17 cellular contexts compared by ENCODE assay signal in the genomic region with DNA sequence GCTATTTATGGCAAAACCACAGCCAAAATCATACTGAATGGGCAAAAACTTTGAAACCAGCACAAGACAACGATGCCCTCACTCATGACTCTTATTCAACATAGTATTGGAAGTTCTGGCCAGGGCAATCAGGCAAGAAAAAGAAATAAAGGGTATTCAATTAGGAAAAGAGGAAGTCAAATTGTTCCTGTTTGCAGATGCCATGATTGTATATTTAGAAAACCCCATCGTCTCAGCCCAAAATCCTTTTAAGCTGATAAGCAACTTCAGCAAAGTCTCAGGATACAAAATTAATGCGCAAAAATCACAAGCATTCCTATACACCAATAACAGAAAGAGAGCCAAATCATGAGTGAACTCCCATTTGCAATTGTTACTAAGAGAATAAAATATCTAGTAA. TPM values are rescaled to one million over a fixed set of nuclear protein-coding genes. Genes with fewer than 3 reads are reported as not detected.
"Had no signal": no experiment of that assay in that cellular context is flagged by ENCODE, and none has a peak within 500 bp of the region (broad histone marks: within the 10 kb centered on the region; RNA-seq: fewer than 3 reads in every experiment).

No MANE protein-coding gene starts in this region.

RNA-seq across cellular contexts. Expression of a gene that starts 10.4 kb away (rescaled TPM):
- total RNA-seq: activated naive CD4-positive, alpha-beta T cell treated with anti-CD3 and anti-CD28 coated beads for 36 hours; activated naive CD4-positive, alpha-beta T cell treated with anti-CD3 and anti-CD28 coated beads, Interleukin-2, amount 50 U/mL, for 72 hours; activated naive CD8-positive, alpha-beta T cell treated with anti-CD3 and anti-CD28 coated beads for 36 hours; activated naive CD8-positive, alpha-beta T cell treated with anti-CD3 and anti-CD28 coated beads, Interleukin-2, amount 10 ng/mL, durations not matched to agents 7 days and 5 days; activated T-cell treated with anti-CD3 and anti-CD28 coated beads, Interleukin-2, amount 50 U/mL, for 4 hours; activated T-cell treated with anti-CD3 and anti-CD28 coated beads, Interleukin-2, amount 50 U/mL, for 72 hours; activated T-helper 1 cell treated with anti-CD3 and anti-CD28 coated beads, Interleukin-12 subunit alpha, Interleukin-12 subunit beta, Interleukin-2, Interleukin-4 antibody, amounts not matched to agents 30 ng/mL and 10 ng/mL and 1 ng/mL, durations not matched to agents 14 hours and 24 hours and 36 hours; activated T-helper 17 cell treated with anti-CD3 and anti-CD28 coated beads, Interleukin-2, amount 50 U/mL, for 72 hours; activated T-helper 2 cell treated with anti-CD3 and anti-CD28 coated beads, Interferon-gamma antibody, Interleukin-2, Interleukin-4, amounts not matched to agents 10 μg/mL and 5 μg/mL and 100 μg/mL, durations not matched to agents 14 hours and 24 hours and 36 hours; aorta; ascending aorta; astrocyte; bronchial epithelial cell; cardiac muscle cell; cardiac septum; chondrocyte had no signal

RNA-seq across cellular contexts. Expression of a gene that starts 38.6 kb away (rescaled TPM):
- total RNA-seq: activated naive CD4-positive, alpha-beta T cell treated with anti-CD3 and anti-CD28 coated beads for 36 hours; activated naive CD8-positive, alpha-beta T cell treated with anti-CD3 and anti-CD28 coated beads for 36 hours; activated naive CD8-positive, alpha-beta T cell treated with anti-CD3 and anti-CD28 coated beads, Interleukin-2, amount 10 ng/mL, durations not matched to agents 7 days and 5 days; activated T-cell treated with anti-CD3 and anti-CD28 coated beads, Interleukin-2, amount 50 U/mL, for 72 hours; activated T-helper 1 cell treated with anti-CD3 and anti-CD28 coated beads, Interleukin-12 subunit alpha, Interleukin-12 subunit beta, Interleukin-2, Interleukin-4 antibody, amounts not matched to agents 30 ng/mL and 10 ng/mL and 1 ng/mL, durations not matched to agents 14 hours and 24 hours and 36 hours; activated T-helper 17 cell treated with anti-CD3 and anti-CD28 coated beads, Interleukin-2, amount 50 U/mL, for 72 hours; activated T-helper 2 cell treated with anti-CD3 and anti-CD28 coated beads, Interferon-gamma antibody, Interleukin-2, Interleukin-4, amounts not matched to agents 10 μg/mL and 5 μg/mL and 100 μg/mL, durations not matched to agents 14 hours and 24 hours and 36 hours; aorta; ascending aorta; astrocyte; bronchial epithelial cell; cardiac muscle cell; cardiac septum; cerebellum; chondrocyte had no signal
- polyA plus RNA-seq: cardiac muscle cell had no signal
